In the genomic region with DNA sequence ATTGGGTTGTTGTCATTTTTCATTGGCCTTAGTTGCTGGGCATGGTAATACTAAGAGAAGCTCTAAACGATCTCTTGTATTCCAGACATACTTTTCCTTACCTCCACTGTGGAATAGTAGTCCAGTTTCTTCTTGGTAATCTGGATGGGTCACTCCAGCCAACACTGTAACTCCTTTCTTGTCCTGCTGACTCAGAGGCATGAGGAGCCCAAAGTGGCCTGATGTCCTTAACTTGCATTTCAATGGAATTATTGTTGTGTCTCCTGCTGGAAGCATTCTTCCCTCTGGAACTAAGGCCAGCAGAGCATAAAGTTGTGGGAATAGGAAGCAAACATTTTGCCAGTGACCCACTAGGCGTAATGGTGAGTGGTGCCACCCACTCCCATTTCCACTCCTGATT, we compare ENCODE assay signal across 1 cellular context.
A peak's percentile ranks its signal among the peaks of the same experiment; 100 is the strongest.
TF ChIP-seq lines count a peak whose summit lies in the region.

No MANE protein-coding gene starts in this region.

TF ChIP-seq in GM23338, 12 proteins besides CTCF, POLR2A, EP300 and RAD21 (continued from another document):
- TF ChIP-seq ZNF462 (CRISPR knock-in tag; IDR thresholded peaks at IDR 0.05) (peak; percentile 74), STAT1 (IDR thresholded peaks at IDR 0.05; ENCODE audit: unreplicated experiment) (no peak), ETS1 (IDR thresholded peaks at IDR 0.05) (no peak), EZH2phosphoT487 (IDR thresholded peaks at IDR 0.05; ENCODE audit: unreplicated experiment) (no peak)
TF ChIP-seq in GM23338: peak in this region for 1.
